28 cellular contexts compared by ENCODE assay signal in the genomic region with DNA sequence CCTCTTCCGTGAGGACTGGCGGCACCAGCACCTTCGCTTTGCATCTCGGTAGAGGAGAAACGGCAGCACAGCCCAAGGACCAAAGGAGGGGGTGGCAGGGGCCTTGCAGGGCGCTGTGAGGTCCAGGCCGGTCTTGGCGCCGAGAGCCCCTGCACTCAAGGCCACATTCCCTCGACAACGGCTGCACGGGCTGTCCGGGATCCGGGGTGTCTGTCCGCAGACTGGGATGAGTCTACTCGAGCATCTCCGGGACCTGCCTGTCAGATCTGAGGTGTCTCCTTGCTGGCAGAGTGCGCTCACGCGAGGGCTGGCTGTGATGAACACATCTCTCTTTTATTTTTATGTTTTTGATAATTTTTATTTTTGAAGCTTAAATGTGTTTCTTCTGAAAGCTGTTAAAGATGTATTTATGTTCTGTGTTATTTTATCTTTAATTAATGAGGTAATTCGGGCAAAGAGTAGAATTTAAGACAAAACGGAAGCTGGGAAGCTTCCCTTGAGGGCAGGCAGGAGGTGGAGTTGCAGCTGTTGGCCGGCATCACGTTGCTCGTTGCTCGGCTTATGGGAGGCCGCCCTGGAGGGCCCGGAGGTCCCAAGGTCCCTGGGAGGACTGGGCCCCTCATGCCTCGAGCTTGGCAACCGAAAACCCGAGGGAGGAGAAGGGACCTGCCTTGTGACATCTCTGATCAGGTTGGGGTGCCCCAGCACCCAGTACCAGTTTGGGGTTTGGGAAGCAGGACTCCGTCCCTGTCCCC. TPM values are rescaled to one million over a fixed set of nuclear protein-coding genes. Genes with fewer than 3 reads are reported as not detected.
"Had no signal": no experiment of that assay in that cellular context is flagged by ENCODE, and none has a peak within 500 bp of the region (broad histone marks: within the 10 kb centered on the region; RNA-seq: fewer than 3 reads in every experiment).

No MANE protein-coding gene starts in this region.

- H3K27me3 ChIP-seq: ascending aorta, thyroid gland had no signal

- H3K9me3 ChIP-seq: ascending aorta, heart right ventricle, left ventricle myocardium inferior, mucosa of descending colon, ovary, right lobe of liver, thyroid gland, upper lobe of right lung had no signal

- H3K4me3 ChIP-seq: ascending aorta, heart right ventricle, left ventricle myocardium inferior, lung, mucosa of descending colon, ovary, right lobe of liver, skin epidermis, thyroid gland, upper lobe of right lung had no signal

- FAIRE-seq: endothelial cell of umbilical vein had no signal

- DNase-seq: activated CD4-positive, alpha-beta T cell treated with anti-CD3 and anti-CD28 coated beads for 1 hour; activated CD4-positive, alpha-beta T cell treated with anti-CD3 and anti-CD28 coated beads, Interleukin-2, amount 50 U/mL, for 1 hour; activated CD8-positive, alpha-beta memory T cell treated with anti-CD3 and anti-CD28 coated beads, Interleukin-2, amount 10 ng/mL, durations not matched to agents 7 days and 5 days; activated CD8-positive, alpha-beta T cell treated with anti-CD3 and anti-CD28 coated beads, Interleukin-2, amount 10 ng/mL, durations not matched to agents 7 days and 5 days; activated effector memory CD4-positive, alpha-beta T cell treated with Interleukin-2 at 50 U/mL for 16 hours; activated naive CD4-positive, alpha-beta T cell treated with anti-CD3 and anti-CD28 coated beads for 36 hours; activated naive CD8-positive, alpha-beta T cell treated with anti-CD3 and anti-CD28 coated beads, Interleukin-2, amount 10 ng/mL, durations not matched to agents 7 days and 5 days; activated T-cell treated with anti-CD3 and anti-CD28 coated beads, Interleukin-2, amount 50 U/mL, for 72 hours; brain microvascular endothelial cell; cortex of kidney; foreskin keratinocyte; heart right ventricle; left ventricle myocardium inferior; mucosa of descending colon; ovary; right lobe of liver; stimulated activated CD4-positive, alpha-beta T cell treated with anti-CD3 and anti-CD28 coated beads, Interleukin-12 subunit alpha, Interleukin-12 subunit beta, amount 100 ng/mL, for 4 hours; stimulated activated CD4-positive, alpha-beta T cell treated with anti-CD3 and anti-CD28 coated beads, Interleukin-4, amount 100 ng/mL, for 1 hour; stimulated activated naive CD8-positive, alpha-beta T cell treated with anti-CD3 and anti-CD28 coated beads, Interleukin-15, Interleukin-2, amounts not matched to agents 100 U/mL and 50 U/mL, for 24 hours; T-helper 17 cell; T1000; thyroid gland; upper lobe of right lung had no signal

- H3K27ac ChIP-seq: ascending aorta, brain microvascular endothelial cell, foreskin keratinocyte, heart right ventricle, left ventricle myocardium inferior, ovary, right lobe of liver, skin epidermis, thyroid gland, upper lobe of right lung had no signal

- H3K4me1 ChIP-seq: foreskin keratinocyte, upper lobe of right lung had no signal

- ATAC-seq: activated CD8-positive, alpha-beta memory T cell treated with anti-CD3 and anti-CD28 coated beads, Interleukin-2, amount 10 ng/mL, durations not matched to agents 7 days and 5 days; activated CD8-positive, alpha-beta T cell treated with anti-CD3 and anti-CD28 coated beads, Interleukin-2, amount 10 ng/mL, durations not matched to agents 7 days and 5 days; foreskin keratinocyte; heart right ventricle; mucosa of descending colon; natural killer cell treated with Interleukin-12 subunit alpha and Interleukin-12 subunit beta and Interleukin-15 and Interleukin-18, amount 100 ng/mL, for 72 hours; right lobe of liver; T-helper 17 cell; upper lobe of right lung had no signal

- H3K36me3 ChIP-seq: ascending aorta, brain microvascular endothelial cell, heart right ventricle, left ventricle myocardium inferior, ovary, right lobe of liver, thyroid gland, upper lobe of right lung had no signal

RNA-seq across cellular contexts. Expression of a gene that starts 4.3 kb away (rescaled TPM):
- total RNA-seq: activated CD8-positive, alpha-beta T cell treated with anti-CD3 and anti-CD28 coated beads, Interleukin-2, amount 10 ng/mL, durations not matched to agents 7 days and 5 days; foreskin keratinocyte had no signal
- polyA plus RNA-seq: foreskin keratinocyte had no signal
